ENCODE assay signal across 9 cellular contexts in genomic region chr15:96321422-96322391, GRCh38. TPM values are rescaled to one million over a fixed set of nuclear protein-coding genes. Genes with fewer than 3 reads are reported as not detected.
A peak's percentile ranks its signal among the peaks of the same experiment; 100 is the strongest.
DNase-seq lines count a peak whose midpoint lies in the region; ATAC-seq and TF ChIP-seq lines count a peak whose summit lies in the region.
"Had no signal": no experiment of that assay in that cellular context is flagged by ENCODE, and none has a peak within 500 bp of the region (broad histone marks: within the 10 kb centered on the region; RNA-seq: fewer than 3 reads in every experiment).

No MANE protein-coding gene starts in this region.

- POLR2A ChIA-PET in AG04449 (lab: Yijun Ruan, JAX), result interaction anchor here (0.9 kb wide), 1 partner anchor 48 kb away, joined by 3 read pairs; no protein-coding TSS in a partner anchor

- H3K9ac ChIP-seq in neuronal stem cell (ENCODE audit: low read depth, low read length, poor library complexity), result peak overlapping the region; percentile 84

- H4K8ac ChIP-seq in neuronal stem cell (ENCODE audit: low read depth, low read length), result no peak overlapping the region

- H3K79me1 ChIP-seq in neuronal stem cell (ENCODE audit: low read depth, low read length), result no peaks in the 10 kb centered on the region

- H3K4ac ChIP-seq in neuronal stem cell (ENCODE audit: low read length), result peak overlapping the region; percentile 89

- no peak overlapping the region for H3K27ac Mint-ChIP-seq in activated naive CD8-positive, alpha-beta T cell treated with anti-CD3 and anti-CD28 coated beads for 36 hours

- DNase-seq in AG04449 (ENCODE audit: low read depth, low spot score) (no peak), Peyer's patch (no peak), neuronal stem cell (ENCODE audit: low spot score) (peak; percentile 44), NCI-H187 (lab: John Stamatoyannopoulos, UW) (no peak), NCI-H187 treated with DMSO at 0.1 percent for 48 hours (lab: John Stamatoyannopoulos, UW) (no peak)
- DNase-seq in activated naive CD8-positive, alpha-beta T cell treated with anti-CD3 and anti-CD28 coated beads for 36 hours, result no peak
- no peak for DNase-seq in stimulated activated CD4-positive, alpha-beta T cell treated with anti-CD3 and anti-CD28 coated beads, Interleukin-2, amount 100 ng/mL, for 24 hours
- DNase-seq: COR-L47 had no signal

- TF ChIP-seq EP300 in gastroesophageal sphincter (IDR thresholded peaks at IDR 0.05), result no peak

- H3K27me3 Mint-ChIP-seq in activated naive CD8-positive, alpha-beta T cell treated with anti-CD3 and anti-CD28 coated beads for 36 hours, result peaks cover 78% of the 10 kb centered on the region

- H3K4me1 Mint-ChIP-seq in activated naive CD8-positive, alpha-beta T cell treated with anti-CD3 and anti-CD28 coated beads for 36 hours, result peaks cover 2% of the 10 kb centered on the region

- no peaks in the 10 kb centered on the region for H3K36me3 Mint-ChIP-seq in activated naive CD8-positive, alpha-beta T cell treated with anti-CD3 and anti-CD28 coated beads for 36 hours

- no peaks in the 10 kb centered on the region for H3K36me3 ChIP-seq in Peyer's patch
- H3K36me3 ChIP-seq in gastroesophageal sphincter, result no peaks in the 10 kb centered on the region
- peaks cover 0 to 3% of the 10 kb centered on the region in 2 donors for H3K36me3 ChIP-seq in neuronal stem cell (replicated peaks in 1 of 2; ENCODE audit: control insufficient read depth in 2 of 2, insufficient read depth in 2 of 2, low read length in 2 of 2)

- no peaks in the 10 kb centered on the region for H3K9me3 Mint-ChIP-seq in activated naive CD8-positive, alpha-beta T cell treated with anti-CD3 and anti-CD28 coated beads for 36 hours

- H3K27me3 ChIP-seq in Peyer's patch (peaks cover 0 to 18% of the 10 kb centered on the region in 2 donors), gastroesophageal sphincter (no peaks in the 10 kb centered on the region), neuronal stem cell (ENCODE audit: control insufficient read depth in 3 of 3, insufficient read depth in 3 of 3, low read depth in 1 of 3, low read length in 3 of 3) (peaks cover 0 to 5% (median 0%) of the 10 kb centered on the region in 3 experiments)

- no peak overlapping the region for H2AFZ ChIP-seq in neuronal stem cell (ENCODE audit: low read length)

- peak overlapping the region; percentile 53 for H4K91ac ChIP-seq in neuronal stem cell (ENCODE audit: low read depth, low read length, poor library complexity)

- H2BK15ac ChIP-seq in neuronal stem cell (ENCODE audit: low read length), result peak overlapping the region; percentile 99

- peaks cover 0 to 6% (median 0%) of the 10 kb centered on the region in 4 donors for H3K4me1 ChIP-seq in Peyer's patch
- H3K4me1 ChIP-seq in gastroesophageal sphincter, result peaks cover 3 to 73% (median 9%) of the 10 kb centered on the region in 3 donors
- H3K4me1 ChIP-seq in neuronal stem cell (ENCODE audit: control insufficient read depth in 2 of 2, insufficient read depth in 1 of 2, low read depth in 1 of 2, low read length in 2 of 2), result peaks cover 24 to 30% of the 10 kb centered on the region in 2 donors

- TF ChIP-seq POLR2A in Peyer's patch (IDR thresholded peaks at IDR 0.05) (no peak), gastroesophageal sphincter (IDR thresholded peaks at IDR 0.05) (peak; percentile 41 to 49)

- H2BK5ac ChIP-seq in neuronal stem cell (ENCODE audit: low read length), result peak overlapping the region; percentile 96

- peak overlapping the region; percentile 99 for H3K4me2 ChIP-seq in neuronal stem cell (ENCODE audit: insufficient read depth, low read length, poor library complexity, severe bottlenecking)

- peak overlapping the region; percentile 73 for H3K23ac ChIP-seq in neuronal stem cell (ENCODE audit: low read depth, low read length, poor library complexity)

- peak; percentile 10 for TF ChIP-seq CTCF in AG04449 (IDR thresholded peaks at IDR 0.05; ENCODE audit: insufficient read depth, low read length, missing control alignments)
- TF ChIP-seq CTCF in Peyer's patch (IDR thresholded peaks at IDR 0.05), result no peak
- TF ChIP-seq CTCF in gastroesophageal sphincter (IDR thresholded peaks at IDR 0.05), result peak in 3 of 4 experiments; percentile 12 to 49 (median 24)

- peak overlapping the region; percentile 100 for H3K18ac ChIP-seq in neuronal stem cell (ENCODE audit: low read length)

- H3K9me3 ChIP-seq in Peyer's patch, result peaks cover 0 to 7% (median 0%) of the 10 kb centered on the region in 4 donors
- H3K9me3 ChIP-seq in gastroesophageal sphincter, result no peaks in the 10 kb centered on the region
- H3K9me3 ChIP-seq in neuronal stem cell (replicated peaks in 1 of 2; ENCODE audit: control insufficient read depth in 2 of 2, insufficient read depth in 1 of 2, low read depth in 1 of 2, low read length in 2 of 2), result peaks cover 0 to 2% of the 10 kb centered on the region in 2 donors

- peak overlapping the region; percentile 82 for H3K14ac ChIP-seq in neuronal stem cell (ENCODE audit: low read length)

- no peak overlapping the region for H3K4me3 Mint-ChIP-seq in activated naive CD8-positive, alpha-beta T cell treated with anti-CD3 and anti-CD28 coated beads for 36 hours

- CTCF ChIA-PET in AG04449 (lab: Yijun Ruan, JAX), result interaction anchor here (1.2 to 1.6 kb wide), 2 partner anchors 10 to 193 kb away, joined by 3 to 4 read pairs; no protein-coding TSS in a partner anchor

- H3K27ac ChIP-seq in Peyer's patch, result peak overlapping the region; percentile 64 to 87 (median 80)
- H3K27ac ChIP-seq in gastroesophageal sphincter, result peak overlapping the region; percentile 64 to 98 (median 94)
- H3K27ac ChIP-seq in neuronal stem cell (replicated peaks; ENCODE audit: low read length), result peak overlapping the region; percentile 94

- peak overlapping the region; percentile 98 for H2BK12ac ChIP-seq in neuronal stem cell (ENCODE audit: low read length)

- H3K4me3 ChIP-seq in AG04449 (ENCODE audit: low read depth, low read length) (peak overlapping the region; percentile 34), Peyer's patch (peak overlapping the region; percentile 24 to 51 (median 37)), gastroesophageal sphincter (peak overlapping the region; percentile 37 to 63), neuronal stem cell (ENCODE audit: low read length in 2 of 2) (peak overlapping the region in 1 of 2 donors; percentile 73)

- peak overlapping the region; percentile 90 for H2AK5ac ChIP-seq in neuronal stem cell (ENCODE audit: low read depth, low read length)

- H2BK120ac ChIP-seq in neuronal stem cell (ENCODE audit: low read depth, low read length), result peak overlapping the region; percentile 100

- peak; percentile 35 for ATAC-seq in gastroesophageal sphincter

- WGBS in gastroesophageal sphincter (ENCODE audit: low coverage in 1 of 2), 2 donors, result 7 to 11% methylated on average over 6 to 12 of the region's 67 CpGs
- no CpG with 5 or more reads among the region's 67 CpGs for WGBS in neuronal stem cell (ENCODE audit: extremely low coverage in 2 of 2, insufficient read length in 2 of 2, insufficient replicate concordance in 1 of 2), 2 donors

RNA-seq across cellular contexts. Expression of gene NR2F2, which starts 8.8 kb away (rescaled TPM):
- total RNA-seq in Peyer's patch (10 to 100 TPM in 3 of 4 donors, 1 to 10 TPM in 1; 7.9 to 20.9 (median 15.3) TPM), gastroesophageal sphincter (100 to 1,000 TPM in 1 of 4 donors, 10 to 100 TPM in 3; 82.7 to 126 (median 91.8) TPM)
- 43.2 TPM for polyA plus RNA-seq in neuronal stem cell (2013, experiment 1 of 2)
- polyA plus RNA-seq in neuronal stem cell (2013, experiment 2 of 2), result 45.4 TPM
- total RNA-seq in activated naive CD8-positive, alpha-beta T cell treated with anti-CD3 and anti-CD28 coated beads for 36 hours, result not detected

Comparison
In these comparisons a context has a peak if more than half of its experiments do, and no peak if none do; other contexts are left out.
1. CTCF ChIP-seq: peak in AG04449 (single experiment) and gastroesophageal sphincter (3 of 4); none in Peyer's patch (0 of 6).
2. POLR2A ChIP-seq: peak in gastroesophageal sphincter (2 of 2); none in Peyer's patch (0 of 2).
3. RNA of gene NR2F2, which starts 8.8 kb away (total RNA-seq): 82.7 to 126 TPM in gastroesophageal sphincter and 7.9 to 20.9 TPM in Peyer's patch; not detected in activated naive CD8-positive, alpha-beta T cell treated with anti-CD3 and anti-CD28 coated beads for 36 hours; every median in the first group is over 4 times any median in the second.
4. Peak in every context shown above with its lines, with median percentiles within 50 percentile points of each other: H3K27ac ChIP-seq.